ENCODE assay signal across 1 cellular context in the genomic region with DNA sequence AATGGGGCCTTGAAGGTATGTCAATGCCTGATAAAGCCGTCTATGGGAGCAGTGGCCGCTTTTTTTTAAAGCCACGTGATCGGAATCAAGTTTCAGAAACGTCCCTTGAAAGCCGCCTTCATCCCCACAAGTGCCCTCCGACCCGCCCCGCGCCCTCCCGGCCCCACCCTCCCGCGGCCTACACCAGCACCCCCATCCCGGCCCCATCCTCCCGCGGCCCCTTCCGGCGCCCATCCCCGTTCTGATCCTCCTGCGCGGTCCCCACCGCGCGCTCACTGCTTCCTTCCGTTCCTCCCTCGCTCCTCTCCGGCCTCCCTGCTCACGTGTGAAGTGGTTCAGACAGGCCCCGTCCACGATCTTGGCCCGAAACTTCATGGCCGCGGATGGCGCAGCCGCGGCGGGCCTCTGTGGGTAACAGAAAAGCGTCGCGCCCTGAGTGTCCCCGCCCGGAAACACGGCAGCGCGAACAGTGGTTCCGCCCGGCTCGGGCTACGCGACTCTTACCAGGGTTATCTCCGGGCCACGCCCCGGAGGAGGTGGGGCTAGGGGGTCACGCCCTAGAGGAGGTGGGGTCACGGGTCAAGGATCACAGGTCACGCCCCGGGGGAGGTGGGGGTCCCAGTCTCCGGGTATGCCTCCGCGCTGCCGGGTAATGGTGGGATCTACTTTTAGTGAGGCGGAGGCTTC.
TF ChIP-seq lines count a peak whose summit lies in the region.

Gene HUS1, minus strand, starts transcription at position 471 of the 687 bp plus-strand sequence. Its CDS starts 96 bp downstream, at position 375.

TF ChIP-seq in HepG2, 621 proteins besides CTCF, POLR2A, EP300 and RAD21 (continued from another document and continues in another):
- TF ChIP-seq ATF5 (CRISPR knock-in tag; IDR thresholded peaks at IDR 0.05; ENCODE audit: low read depth) (peak; percentile 65; the same call in 1 of the 2 replicates), NR2F2 (IDR thresholded peaks at IDR 0.05; ENCODE audit: borderline replicate concordance, low read depth) (peak; percentile 95), SATB2 (CRISPR knock-in tag; IDR thresholded peaks at IDR 0.05) (peak; percentile 65; the same call in 1 of the 2 replicates), SUZ12 (IDR thresholded peaks at IDR 0.05; ENCODE audit: low read depth, low read length) (no peak), ZSCAN30 (CRISPR knock-in tag; IDR thresholded peaks at IDR 0.05) (no peak; the same call in 1 of the 2 replicates), ZNF883 (CRISPR knock-in tag; IDR thresholded peaks at IDR 0.05; ENCODE audit: not compliant biosample characterization) (peak; percentile 67), ETS1 (CRISPR knock-in tag; IDR thresholded peaks at IDR 0.05) (no peak), CC2D1A (CRISPR knock-in tag; IDR thresholded peaks at IDR 0.05) (no peak), ELK4 (CRISPR knock-in tag; IDR thresholded peaks at IDR 0.05; ENCODE audit: borderline replicate concordance) (peak; percentile 27; the same call in 1 of the 2 replicates), DRAP1 (CRISPR knock-in tag; IDR thresholded peaks at IDR 0.05) (peak; percentile 87), ZNF652 (CRISPR knock-in tag; IDR thresholded peaks at IDR 0.05; ENCODE audit: borderline replicate concordance, low read depth) (no peak), ZNF280B (CRISPR knock-in tag; IDR thresholded peaks at IDR 0.05; ENCODE audit: borderline replicate concordance) (peak; percentile 81; the same call in 1 of the 2 replicates), TCF7L2 (IDR thresholded peaks at IDR 0.05; ENCODE audit: low read depth, low read length) (no peak), ZFP82 (CRISPR knock-in tag; IDR thresholded peaks at IDR 0.05; ENCODE audit: borderline replicate concordance) (peak; percentile 95), ZNF879 (CRISPR knock-in tag; IDR thresholded peaks at IDR 0.05) (peak; percentile 64; the same call in 1 of the 2 replicates), PLSCR1 (CRISPR knock-in tag; IDR thresholded peaks at IDR 0.05; ENCODE audit: borderline replicate concordance) (no peak), NFIB (CRISPR knock-in tag; IDR thresholded peaks at IDR 0.05; ENCODE audit: borderline replicate concordance) (no peak), FOXC1 (CRISPR knock-in tag; IDR thresholded peaks at IDR 0.05; ENCODE audit: borderline replicate concordance) (peak; percentile 67; the same call in 1 of the 2 replicates), CBFB (CRISPR knock-in tag; IDR thresholded peaks at IDR 0.05) (peak; percentile 78; the same call in 1 of the 2 replicates), ZNF207 (IDR thresholded peaks at IDR 0.05; ENCODE audit: borderline replicate concordance) (no peak), ZNF782 (CRISPR knock-in tag; IDR thresholded peaks at IDR 0.05; ENCODE audit: borderline replicate concordance) (peak; percentile 78; the same call in 1 of the 2 replicates), SRY (CRISPR knock-in tag; IDR thresholded peaks at IDR 0.05) (peak; percentile 87), KLF12 (CRISPR knock-in tag; IDR thresholded peaks at IDR 0.05; ENCODE audit: borderline replicate concordance) (peak; percentile 97), ZNF296 (CRISPR knock-in tag; conservative IDR thresholded peaks at IDR 0.05) (no peak), NFKB2 (CRISPR knock-in tag; IDR thresholded peaks at IDR 0.05; ENCODE audit: borderline replicate concordance) (peak; percentile 91; the same call in 1 of the 2 replicates)
- TF ChIP-seq, protein P1, sequence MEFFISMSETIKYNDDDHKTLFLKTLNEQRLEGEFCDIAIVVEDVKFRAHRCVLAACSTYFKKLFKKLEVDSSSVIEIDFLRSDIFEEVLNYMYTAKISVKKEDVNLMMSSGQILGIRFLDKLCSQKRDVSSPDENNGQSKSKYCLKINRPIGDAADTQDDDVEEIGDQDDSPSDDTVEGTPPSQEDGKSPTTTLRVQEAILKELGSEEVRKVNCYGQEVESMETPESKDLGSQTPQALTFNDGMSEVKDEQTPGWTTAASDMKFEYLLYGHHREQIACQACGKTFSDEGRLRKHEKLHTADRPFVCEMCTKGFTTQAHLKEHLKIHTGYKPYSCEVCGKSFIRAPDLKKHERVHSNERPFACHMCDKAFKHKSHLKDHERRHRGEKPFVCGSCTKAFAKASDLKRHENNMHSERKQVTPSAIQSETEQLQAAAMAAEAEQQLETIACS (CRISPR knock-in tag; IDR thresholded peaks at IDR 0.05): peak; percentile 47; the same call in 1 of the 2 replicates
- TF ChIP-seq, protein P2, sequence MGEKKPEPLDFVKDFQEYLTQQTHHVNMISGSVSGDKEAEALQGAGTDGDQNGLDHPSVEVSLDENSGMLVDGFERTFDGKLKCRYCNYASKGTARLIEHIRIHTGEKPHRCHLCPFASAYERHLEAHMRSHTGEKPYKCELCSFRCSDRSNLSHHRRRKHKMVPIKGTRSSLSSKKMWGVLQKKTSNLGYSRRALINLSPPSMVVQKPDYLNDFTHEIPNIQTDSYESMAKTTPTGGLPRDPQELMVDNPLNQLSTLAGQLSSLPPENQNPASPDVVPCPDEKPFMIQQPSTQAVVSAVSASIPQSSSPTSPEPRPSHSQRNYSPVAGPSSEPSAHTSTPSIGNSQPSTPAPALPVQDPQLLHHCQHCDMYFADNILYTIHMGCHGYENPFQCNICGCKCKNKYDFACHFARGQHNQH (CRISPR knock-in tag; IDR thresholded peaks at IDR 0.05): peak; percentile 89
- TF ChIP-seq, protein P3, sequence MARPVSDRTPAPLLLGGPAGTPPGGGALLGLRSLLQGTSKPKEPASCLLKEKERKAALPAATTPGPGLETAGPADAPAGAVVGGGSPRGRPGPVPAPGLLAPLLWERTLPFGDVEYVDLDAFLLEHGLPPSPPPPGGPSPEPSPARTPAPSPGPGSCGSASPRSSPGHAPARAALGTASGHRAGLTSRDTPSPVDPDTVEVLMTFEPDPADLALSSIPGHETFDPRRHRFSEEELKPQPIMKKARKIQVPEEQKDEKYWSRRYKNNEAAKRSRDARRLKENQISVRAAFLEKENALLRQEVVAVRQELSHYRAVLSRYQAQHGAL (CRISPR knock-in tag; IDR thresholded peaks at IDR 0.05; ENCODE audit: not compliant biosample characterization): no peak
- TF ChIP-seq, protein P4, sequence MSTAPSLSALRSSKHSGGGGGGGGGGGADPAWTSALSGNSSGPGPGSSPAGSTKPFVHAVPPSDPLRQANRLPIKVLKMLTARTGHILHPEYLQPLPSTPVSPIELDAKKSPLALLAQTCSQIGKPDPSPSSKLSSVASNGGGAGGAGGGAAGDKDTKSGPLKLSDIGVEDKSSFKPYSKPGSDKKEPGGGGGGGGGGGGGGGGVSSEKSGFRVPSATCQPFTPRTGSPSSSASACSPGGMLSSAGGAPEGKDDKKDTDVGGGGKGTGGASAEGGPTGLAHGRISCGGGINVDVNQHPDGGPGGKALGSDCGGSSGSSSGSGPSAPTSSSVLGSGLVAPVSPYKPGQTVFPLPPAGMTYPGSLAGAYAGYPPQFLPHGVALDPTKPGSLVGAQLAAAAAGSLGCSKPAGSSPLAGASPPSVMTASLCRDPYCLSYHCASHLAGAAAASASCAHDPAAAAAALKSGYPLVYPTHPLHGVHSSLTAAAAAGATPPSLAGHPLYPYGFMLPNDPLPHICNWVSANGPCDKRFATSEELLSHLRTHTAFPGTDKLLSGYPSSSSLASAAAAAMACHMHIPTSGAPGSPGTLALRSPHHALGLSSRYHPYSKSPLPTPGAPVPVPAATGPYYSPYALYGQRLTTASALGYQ (CRISPR knock-in tag; IDR thresholded peaks at IDR 0.05): peak; percentile 84
- TF ChIP-seq, protein P5, sequence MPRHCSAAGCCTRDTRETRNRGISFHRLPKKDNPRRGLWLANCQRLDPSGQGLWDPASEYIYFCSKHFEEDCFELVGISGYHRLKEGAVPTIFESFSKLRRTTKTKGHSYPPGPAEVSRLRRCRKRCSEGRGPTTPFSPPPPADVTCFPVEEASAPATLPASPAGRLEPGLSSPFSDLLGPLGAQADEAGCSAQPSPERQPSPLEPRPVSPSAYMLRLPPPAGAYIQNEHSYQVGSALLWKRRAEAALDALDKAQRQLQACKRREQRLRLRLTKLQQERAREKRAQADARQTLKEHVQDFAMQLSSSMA (CRISPR knock-in tag; IDR thresholded peaks at IDR 0.05): peak; percentile 94
- TF ChIP-seq, protein P6, sequence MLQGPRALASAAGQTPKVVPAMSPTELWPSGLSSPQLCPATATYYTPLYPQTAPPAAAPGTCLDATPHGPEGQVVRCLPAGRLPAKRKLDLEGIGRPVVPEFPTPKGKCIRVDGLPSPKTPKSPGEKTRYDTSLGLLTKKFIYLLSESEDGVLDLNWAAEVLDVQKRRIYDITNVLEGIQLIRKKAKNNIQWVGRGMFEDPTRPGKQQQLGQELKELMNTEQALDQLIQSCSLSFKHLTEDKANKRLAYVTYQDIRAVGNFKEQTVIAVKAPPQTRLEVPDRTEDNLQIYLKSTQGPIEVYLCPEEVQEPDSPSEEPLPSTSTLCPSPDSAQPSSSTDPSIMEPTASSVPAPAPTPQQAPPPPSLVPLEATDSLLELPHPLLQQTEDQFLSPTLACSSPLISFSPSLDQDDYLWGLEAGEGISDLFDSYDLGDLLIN (CRISPR knock-in tag; IDR thresholded peaks at IDR 0.05; ENCODE audit: borderline replicate concordance): no peak
- TF ChIP-seq, protein P7, sequence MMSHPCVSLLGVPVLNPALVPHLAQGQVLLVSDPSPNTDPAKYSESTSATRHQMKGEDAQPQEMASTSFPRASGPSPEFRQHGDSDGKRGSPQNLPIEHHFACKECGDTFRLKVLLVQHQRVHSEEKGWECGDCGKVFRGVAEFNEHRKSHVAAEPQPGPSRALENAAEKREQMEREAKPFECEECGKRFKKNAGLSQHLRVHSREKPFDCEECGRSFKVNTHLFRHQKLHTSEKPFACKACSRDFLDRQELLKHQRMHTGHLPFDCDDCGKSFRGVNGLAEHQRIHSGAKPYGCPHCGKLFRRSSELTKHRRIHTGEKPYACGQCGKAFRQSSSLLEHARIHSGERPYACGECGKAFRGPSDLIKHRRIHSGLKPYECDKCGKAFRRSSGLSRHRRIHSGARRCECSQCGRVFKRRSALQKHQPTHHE (CRISPR knock-in tag; IDR thresholded peaks at IDR 0.05; ENCODE audit: borderline replicate concordance): peak; percentile 84; the same call in 1 of the 2 replicates
- TF ChIP-seq, protein P8, sequence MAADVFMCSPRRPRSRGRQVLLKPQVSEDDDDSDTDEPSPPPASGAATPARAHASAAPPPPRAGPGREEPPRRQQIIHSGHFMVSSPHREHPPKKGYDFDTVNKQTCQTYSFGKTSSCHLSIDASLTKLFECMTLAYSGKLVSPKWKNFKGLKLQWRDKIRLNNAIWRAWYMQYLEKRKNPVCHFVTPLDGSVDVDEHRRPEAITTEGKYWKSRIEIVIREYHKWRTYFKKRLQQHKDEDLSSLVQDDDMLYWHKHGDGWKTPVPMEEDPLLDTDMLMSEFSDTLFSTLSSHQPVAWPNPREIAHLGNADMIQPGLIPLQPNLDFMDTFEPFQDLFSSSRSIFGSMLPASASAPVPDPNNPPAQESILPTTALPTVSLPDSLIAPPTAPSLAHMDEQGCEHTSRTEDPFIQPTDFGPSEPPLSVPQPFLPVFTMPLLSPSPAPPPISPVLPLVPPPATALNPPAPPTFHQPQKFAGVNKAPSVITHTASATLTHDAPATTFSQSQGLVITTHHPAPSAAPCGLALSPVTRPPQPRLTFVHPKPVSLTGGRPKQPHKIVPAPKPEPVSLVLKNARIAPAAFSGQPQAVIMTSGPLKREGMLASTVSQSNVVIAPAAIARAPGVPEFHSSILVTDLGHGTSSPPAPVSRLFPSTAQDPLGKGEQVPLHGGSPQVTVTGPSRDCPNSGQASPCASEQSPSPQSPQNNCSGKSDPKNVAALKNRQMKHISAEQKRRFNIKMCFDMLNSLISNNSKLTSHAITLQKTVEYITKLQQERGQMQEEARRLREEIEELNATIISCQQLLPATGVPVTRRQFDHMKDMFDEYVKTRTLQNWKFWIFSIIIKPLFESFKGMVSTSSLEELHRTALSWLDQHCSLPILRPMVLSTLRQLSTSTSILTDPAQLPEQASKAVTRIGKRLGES (CRISPR knock-in tag; IDR thresholded peaks at IDR 0.05; ENCODE audit: borderline replicate concordance): 0 out of 2 replicates have a peak, but pooled peaks have one; percentile 19
